28 cellular contexts compared by ENCODE assay signal in genomic region chr12:101299931-101300330, GRCh38. TPM values are rescaled to one million over a fixed set of nuclear protein-coding genes. Genes with fewer than 3 reads are reported as not detected.
DNase-seq lines count a peak whose midpoint lies in the region; ATAC-seq and TF ChIP-seq lines count a peak whose summit lies in the region.
"Had no signal": no experiment of that assay in that cellular context is flagged by ENCODE, and none has a peak within 500 bp of the region (broad histone marks: within the 10 kb centered on the region; RNA-seq: fewer than 3 reads in every experiment).

No MANE protein-coding gene starts in this region.

- H3K79me2 ChIP-seq in ACC112 (ENCODE audit: control insufficient read depth, insufficient read depth, low read length, unreplicated experiment) (no peaks in the 10 kb centered on the region), mammary epithelial cell (ENCODE audit: insufficient read depth, low read length) (no peaks in the 10 kb centered on the region)
- H3K79me2 ChIP-seq: hepatocyte had no signal

- no peak overlapping the region for H3K23ac ChIP-seq in IMR-90 (ENCODE audit: low read depth, low read length)

- H4K8ac ChIP-seq in IMR-90 (ENCODE audit: low read depth in 2 of 2, low read length in 2 of 2), result no peak overlapping the region

- H2AK9ac ChIP-seq in IMR-90 (replicated peaks; ENCODE audit: low read depth, low read length, poor library complexity), result no peak overlapping the region

- H3K4me2 ChIP-seq in IMR-90 (ENCODE audit: low read depth, low read length) (no peak overlapping the region), mammary epithelial cell (ENCODE audit: insufficient read depth, low read depth, low read length) (no peak overlapping the region)
- H3K4me2 ChIP-seq: BLaER1 treated with 17β-estradiol and CSF1 and Interleukin-3, amounts not matched to agents 10 nM and 100 nM; hepatocyte had no signal

- BruUV-seq in IMR-90 (replicated peaks; lab: Mats Ljungman, UMichigan) (no TSS peak), mammary epithelial cell (replicated peaks; lab: Mats Ljungman, UMichigan) (no TSS peak)

- dilution Hi-C loops in IMR-90 (cut with HindIII; ENCODE audit: low sequenced_read_pairs, unreplicated experiment), result no loop called here
- dilution Hi-C loops in mammary epithelial cell (cut with HindIII; ENCODE audit: low sequenced_read_pairs), result no loop called here

- no peak overlapping the region for H2BK20ac ChIP-seq in IMR-90 (ENCODE audit: low read depth, low read length)

- TF ChIP-seq CTCF in IMR-90 (conservative IDR thresholded peaks at IDR 0.05; ENCODE audit: low read depth, low read length), result no peak
- TF ChIP-seq CTCF in mammary epithelial cell (conservative IDR thresholded peaks at IDR 0.05 in 1 of 2, IDR thresholded peaks at IDR 0.05 in 1 of 2; ENCODE audit: extremely low read depth in 1 of 2, insufficient read depth in 1 of 2, low read depth in 1 of 2, low read length in 2 of 2), result no peak
- TF ChIP-seq CTCF in RWPE1 (conservative IDR thresholded peaks at IDR 0.05; ENCODE audit: low read depth), result no peak

- no peak overlapping the region for H3K56ac ChIP-seq in IMR-90 (ENCODE audit: extremely low read depth, insufficient read depth, low read length)

- peaks cover 0 to 1% (median 0%) of the 10 kb centered on the region in 3 donors for H3K27me3 Mint-ChIP-seq in immature natural killer cell (ENCODE audit: low read depth in 3 of 3)
- H3K27me3 Mint-ChIP-seq: activated naive CD4-positive, alpha-beta T cell treated with anti-CD3 and anti-CD28 coated beads, Interleukin-2, amount 10 ng/mL, durations not matched to agents 7 days and 5 days had no signal

- H4K91ac ChIP-seq in IMR-90 (ENCODE audit: insufficient read depth, low read depth, low read length), result no peak overlapping the region

- H3K4me3 Mint-ChIP-seq in immature natural killer cell, result no peak overlapping the region
- H3K4me3 Mint-ChIP-seq: activated naive CD4-positive, alpha-beta T cell treated with anti-CD3 and anti-CD28 coated beads, Interleukin-2, amount 10 ng/mL, durations not matched to agents 7 days and 5 days; T-helper 1 cell treated with Interleukin-12 subunit alpha and Interleukin-12 subunit beta and Interleukin-4 antibody, amounts not matched to agents 30 μg/mL and 1 μg/mL, for 36 hours had no signal

- H4K5ac ChIP-seq in IMR-90 (ENCODE audit: low read depth, low read length), result no peak overlapping the region

- no peaks in the 10 kb centered on the region for H3K79me1 ChIP-seq in IMR-90 (ENCODE audit: low read depth in 1 of 2, low read length in 2 of 2)

- H2BK120ac ChIP-seq in IMR-90 (ENCODE audit: low read depth, low read length), result no peak overlapping the region

- in situ Hi-C loops in IMR-90 (cut with MboI; ENCODE audit: low sequenced_read_pairs) (no loop called here), mammary epithelial cell (cut with MboI; ENCODE audit: low sequenced_read_pairs in 2 of 2) (loop anchor here in 1 of 2 donors (25.0 kb wide), 1 partner anchor 463 kb away; no protein-coding TSS in a partner anchor)

- no peak overlapping the region for H3K18ac ChIP-seq in IMR-90 (ENCODE audit: low read depth, low read length)

- H3K36me3 ChIP-seq in ACC112 (ENCODE audit: insufficient read depth, low read length) (peaks cover 21% of the 10 kb centered on the region), IMR-90 (ENCODE audit: control insufficient read depth, insufficient read depth, low read length) (peaks cover 21% of the 10 kb centered on the region), mammary epithelial cell (ENCODE audit: insufficient read depth, low read length) (peaks cover 21% of the 10 kb centered on the region)

- H3K27ac ChIP-seq in ACC112 (ENCODE audit: low read depth, low read length), result peak overlapping the region; percentile 64; the same call in 1 of the 2 replicates
- no peak overlapping the region for H3K27ac ChIP-seq in IMR-90 (ENCODE audit: insufficient read depth, low read length)
- H3K27ac ChIP-seq in mammary epithelial cell (ENCODE audit: insufficient read depth, low read depth, low read length), result no peak overlapping the region
- no peak overlapping the region for H3K27ac ChIP-seq in RWPE1
- H3K27ac ChIP-seq: BLaER1 treated with 17β-estradiol and CSF1 and Interleukin-3, amounts not matched to agents 10 nM and 100 nM; cardiac muscle cell; foreskin keratinocyte; hepatocyte; sigmoid colon; tibial artery had no signal

- CTCF ChIA-PET in IMR-90 (lab: Yijun Ruan, JAX) (no interaction called here), mammary epithelial cell (lab: Charles Lee; ENCODE audit: low non-redundant PET) (no interaction called here), RWPE1 (lab: Yijun Ruan, JAX) (no interaction called here)

- no CpG with 5 or more reads among the region's 3 CpGs for WGBS in IMR-90 (ENCODE audit: extremely low coverage in 2 of 2, insufficient read length in 1 of 2), 2 experiments
- WGBS in mammary epithelial cell (ENCODE audit: low coverage, missing lambda C conversion rate), result 29% methylated on average over 2 of the region's 3 CpGs

- no peak for TF ChIP-seq RAD21 in IMR-90 (IDR thresholded peaks at IDR 0.05; ENCODE audit: low read length)

- no peaks in the 10 kb centered on the region for H4K20me1 ChIP-seq in IMR-90 (ENCODE audit: insufficient read depth, low read length)
- H4K20me1 ChIP-seq in mammary epithelial cell (ENCODE audit: insufficient read depth, low read length), result no peaks in the 10 kb centered on the region

- no peak overlapping the region for H3K4me3 ChIP-seq in ACC112 (ENCODE audit: low read depth, low read length)
- H3K4me3 ChIP-seq in IMR-90 (ENCODE audit: insufficient read depth, low read depth, low read length), result no peak overlapping the region
- no peak overlapping the region for H3K4me3 ChIP-seq in mammary epithelial cell (replicated peaks in 1 of 3; ENCODE audit: insufficient read depth in 1 of 3, low read depth in 2 of 3, low read length in 3 of 3)
- H3K4me3 ChIP-seq: BLaER1 treated with 17β-estradiol and CSF1 and Interleukin-3, amounts not matched to agents 10 nM and 100 nM; cardiac muscle cell; GM12878; hepatocyte; sigmoid colon; tibial artery had no signal

- DNase-seq in IMR-90 (peak; percentile 12), mammary epithelial cell (peak; percentile 37), globus pallidus (ENCODE audit: low spot score) (peak; percentile 91), immature natural killer cell (no peak), RWPE1 (ENCODE audit: low spot score) (no peak)
- no peak for DNase-seq in stimulated activated naive CD8-positive, alpha-beta T cell treated with anti-CD3 and anti-CD28 coated beads, Interleukin-15, Interleukin-2, amounts not matched to agents 100 U/mL and 50 U/mL, for 24 hours
- DNase-seq: ACHN; activated CD4-positive, alpha-beta T cell treated with anti-CD3 and anti-CD28 coated beads for 48 hours; activated naive CD4-positive, alpha-beta T cell treated with anti-CD3 and anti-CD28 coated beads, Interleukin-2, amount 10 ng/mL, durations not matched to agents 7 days and 5 days; activated T-cell treated with anti-CD3 and anti-CD28 coated beads, Interleukin-2, amount 50 U/mL, for 48 hours; amniotic stem cell; Caco-2; dermis blood vessel endothelial cell; foreskin keratinocyte; H7; NCI-H1105; NCI-H2081; NCI-H510A; sigmoid colon; stimulated activated naive CD4-positive, alpha-beta T cell treated with Interleukin-2 at 50 U/mL for 16 hours; tibial artery had no signal

- H3K14ac ChIP-seq in IMR-90 (replicated peaks; ENCODE audit: low read depth, low read length), result no peak overlapping the region

- H3K27me3 ChIP-seq in ACC112 (ENCODE audit: insufficient read depth, low read length) (no peaks in the 10 kb centered on the region), IMR-90 (ENCODE audit: control insufficient read depth, insufficient read depth, low read length) (no peaks in the 10 kb centered on the region), mammary epithelial cell (ENCODE audit: insufficient read depth, low read length) (no peaks in the 10 kb centered on the region)
- H3K27me3 ChIP-seq: BLaER1 treated with 17β-estradiol and CSF1 and Interleukin-3, amounts not matched to agents 10 nM and 100 nM; cardiac muscle cell; foreskin keratinocyte; hepatocyte; sigmoid colon; tibial artery had no signal

- H3K9me3 ChIP-seq in IMR-90 (ENCODE audit: control insufficient read depth, insufficient read depth, low read length) (no peaks in the 10 kb centered on the region), mammary epithelial cell (replicated peaks; ENCODE audit: insufficient read depth, low read length) (no peaks in the 10 kb centered on the region)
- H3K9me3 ChIP-seq: BLaER1 treated with 17β-estradiol and CSF1 and Interleukin-3, amounts not matched to agents 10 nM and 100 nM; Caco-2; sigmoid colon; tibial artery had no signal

- no peaks in the 10 kb centered on the region for H3K4me1 Mint-ChIP-seq in immature natural killer cell
- H3K4me1 Mint-ChIP-seq: activated naive CD4-positive, alpha-beta T cell treated with anti-CD3 and anti-CD28 coated beads, Interleukin-2, amount 10 ng/mL, durations not matched to agents 7 days and 5 days had no signal

- H2BK5ac ChIP-seq in IMR-90 (ENCODE audit: low read depth, low read length, poor library complexity, severe bottlenecking), result no peak overlapping the region

- peaks cover 44 to 59% (median 52%) of the 10 kb centered on the region in 3 donors for H3K36me3 Mint-ChIP-seq in immature natural killer cell

- H2BK15ac ChIP-seq in IMR-90 (ENCODE audit: low read depth, low read length), result no peak overlapping the region

- H3K9ac ChIP-seq in IMR-90 (ENCODE audit: low read depth, low read length) (no peak overlapping the region), mammary epithelial cell (ENCODE audit: insufficient read depth, low read length) (no peak overlapping the region)
- H3K9ac ChIP-seq: BLaER1 treated with 17β-estradiol and CSF1 and Interleukin-3, amounts not matched to agents 10 nM and 100 nM had no signal

- H3K27ac Mint-ChIP-seq in immature natural killer cell, result no peak overlapping the region
- H3K27ac Mint-ChIP-seq: activated naive CD4-positive, alpha-beta T cell treated with anti-CD3 and anti-CD28 coated beads, Interleukin-2, amount 10 ng/mL, durations not matched to agents 7 days and 5 days; T-helper 1 cell treated with Interleukin-12 subunit alpha and Interleukin-12 subunit beta and Interleukin-4 antibody, amounts not matched to agents 30 μg/mL and 1 μg/mL, for 36 hours had no signal

- no peaks in the 10 kb centered on the region; the same call in 1 of the 2 replicates for H3K9me1 ChIP-seq in IMR-90 (ENCODE audit: insufficient read depth, low read length)

- H2AK5ac ChIP-seq in IMR-90 (ENCODE audit: low read depth, low read length), result no peak overlapping the region

- H2AFZ ChIP-seq in ACC112 (ENCODE audit: low read length, unreplicated experiment) (no peak overlapping the region), IMR-90 (replicated peaks; ENCODE audit: low read length, poor library complexity) (no peak overlapping the region), mammary epithelial cell (ENCODE audit: low read depth, low read length) (no peak overlapping the region)
- H2AFZ ChIP-seq: hepatocyte had no signal

- intact Hi-C loops in IMR-90 (cut with micrococcal nuclease) (loop anchor here (10.0 kb wide), 1 partner anchor 385 kb away; no protein-coding TSS in a partner anchor), mammary epithelial cell (cut with micrococcal nuclease) (no loop called here)

- no peak overlapping the region for H3K4ac ChIP-seq in IMR-90 (ENCODE audit: low read depth, low read length)

- peaks cover 20% of the 10 kb centered on the region for H3K4me1 ChIP-seq in ACC112 (ENCODE audit: control insufficient read depth, insufficient read depth, low read length, unreplicated experiment)
- H3K4me1 ChIP-seq in IMR-90 (ENCODE audit: control insufficient read depth, insufficient read depth, low read length), result peaks cover 1% of the 10 kb centered on the region
- H3K4me1 ChIP-seq in mammary epithelial cell (ENCODE audit: insufficient read depth, low read length), result peaks cover 2% of the 10 kb centered on the region
- H3K4me1 ChIP-seq: Caco-2, foreskin keratinocyte, sigmoid colon, tibial artery had no signal

- ATAC-seq in IMR-90 (ENCODE audit: low read depth), result no peak
- no peak for ATAC-seq in GM21737 (IDR thresholded peaks at IDR 0.05; ENCODE audit: unreplicated experiment)
- ATAC-seq in stimulated activated naive CD8-positive, alpha-beta T cell treated with anti-CD3 and anti-CD28 coated beads, Interleukin-15, Interleukin-2, amounts not matched to agents 100 U/mL and 50 U/mL, for 24 hours, result no peak
- ATAC-seq: foreskin keratinocyte, GM12878 had no signal

- TF ChIP-seq POLR2A in IMR-90 (IDR thresholded peaks at IDR 0.05; ENCODE audit: low read depth, low read length), result no peak

- no peaks in the 10 kb centered on the region for H3K9me3 Mint-ChIP-seq in immature natural killer cell
- H3K9me3 Mint-ChIP-seq: activated naive CD4-positive, alpha-beta T cell treated with anti-CD3 and anti-CD28 coated beads, Interleukin-2, amount 10 ng/mL, durations not matched to agents 7 days and 5 days; T-helper 1 cell treated with Interleukin-12 subunit alpha and Interleukin-12 subunit beta and Interleukin-4 antibody, amounts not matched to agents 30 μg/mL and 1 μg/mL, for 36 hours had no signal

- POLR2A ChIA-PET in IMR-90 (lab: Charles Lee; ENCODE audit: unreplicated experiment), result no interaction called here
- POLR2A ChIA-PET in RWPE1 (lab: Yijun Ruan, JAX; ENCODE audit: low non-redundant PET), result no interaction called here

RNA-seq across cellular contexts. Expression of gene UTP20, which starts 20.0 kb away (rescaled TPM):
- total RNA-seq in IMR-90 (2012; rRNA removed) (22.0 and 29.7 TPM in 2 replicates), mammary epithelial cell (10 to 100 TPM; 19.2 to 21.2 TPM)
- polyA plus RNA-seq in IMR-90 (2012; rRNA removed) (6.3 and 6.8 TPM in 2 replicates), mammary epithelial cell (10.1 TPM), immature natural killer cell (1 to 10 TPM; 1.2 to 4.8 (median 1.9) TPM)
- polyA plus RNA-seq in IMR-90 (2012; cell fraction: cytosol; rRNA removed), result 0.95 and 1.5 TPM in 2 replicates
- 0.87 and 5.8 TPM in 2 replicates for polyA plus RNA-seq in IMR-90 (2012; cell fraction: nucleus; rRNA removed; ENCODE audit: low replicate concordance)
- polyA minus RNA-seq in mammary epithelial cell, result 23.2 TPM

Comparison
In these comparisons a context has a peak if more than half of its experiments do, and no peak if none do; other contexts are left out.
1. DNase-seq: peak in IMR-90 (single experiment), mammary epithelial cell (single experiment) and globus pallidus (single experiment); none in immature natural killer cell (0 of 3), stimulated activated naive CD8-positive, alpha-beta T cell treated with anti-CD3 and anti-CD28 coated beads, Interleukin-15, Interleukin-2, amounts not matched to agents 100 U/mL and 50 U/mL, for 24 hours (single experiment) and RWPE1 (single experiment).